In the genomic region with DNA sequence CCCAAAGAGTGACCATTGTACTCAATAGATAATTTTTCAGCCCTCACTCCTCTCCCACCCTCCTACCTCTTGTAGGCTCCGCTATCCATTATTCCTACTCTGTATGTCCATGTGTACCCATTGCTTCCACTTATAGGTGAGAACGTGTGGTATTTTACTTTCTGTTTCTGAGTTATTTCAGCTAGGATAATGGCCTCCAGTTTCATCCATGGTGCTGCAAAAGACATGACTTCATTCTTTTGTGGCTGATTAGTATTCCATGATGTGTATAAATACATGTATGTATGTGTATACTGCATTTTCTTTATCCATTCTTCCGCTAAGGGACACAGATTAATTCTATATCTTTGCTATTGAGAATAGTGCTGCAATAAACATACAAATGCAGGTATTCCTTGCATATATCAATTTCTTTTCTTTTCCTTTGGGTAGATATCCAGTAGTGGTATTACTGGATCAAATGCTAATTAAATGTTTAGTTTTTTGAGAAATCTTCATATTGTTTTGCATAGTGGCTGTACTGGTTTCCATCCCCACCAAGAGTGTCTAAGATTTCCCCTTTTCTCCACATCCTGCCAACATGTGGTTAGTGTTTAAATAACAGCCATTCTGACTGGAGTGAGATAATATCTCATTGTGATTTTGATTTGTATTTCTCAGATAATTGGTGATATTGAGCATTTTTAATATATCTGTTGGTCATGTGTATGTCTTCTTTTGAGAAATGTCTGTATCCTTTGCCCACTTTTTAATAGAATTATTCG, we compare ENCODE assay signal across 18 cellular contexts. TPM values are rescaled to one million over a fixed set of nuclear protein-coding genes. Genes with fewer than 3 reads are reported as not detected.
DNase-seq lines count a peak whose midpoint lies in the region; ATAC-seq, FAIRE-seq and TF ChIP-seq lines count a peak whose summit lies in the region.
"Had no signal": no experiment of that assay in that cellular context is flagged by ENCODE, and none has a peak within 500 bp of the region (broad histone marks: within the 10 kb centered on the region; RNA-seq: fewer than 3 reads in every experiment).

No MANE protein-coding gene starts in this region.

- H3K9me3 Mint-ChIP-seq in activated CD4-positive, alpha-beta T cell treated with anti-CD3 and anti-CD28 coated beads for 36 hours (ENCODE audit: low read depth): peaks cover 5% of the 10 kb centered on the region
- H3K9me3 Mint-ChIP-seq in activated T-cell treated with anti-CD3 and anti-CD28 coated beads, Interleukin-2, amount 50 U/mL, for 72 hours: peaks cover 0 to 5% of the 10 kb centered on the region in 2 donors
- H3K9me3 Mint-ChIP-seq: HFFc6 had no signal

- FAIRE-seq in pancreas (lab: Jason Lieb, UNC): no peak
- FAIRE-seq: D721Med had no signal

- intact Hi-C loops in activated CD4-positive, alpha-beta T cell treated with anti-CD3 and anti-CD28 coated beads for 36 hours (cut with DNase I, micrococcal nuclease): loop anchor here in 1 of 2 experiments (2.0 kb wide), 1 partner anchor 36 kb away; no protein-coding TSS in a partner anchor
- intact Hi-C loops in spleen (cut with DNase I; ENCODE audit: low total_unique reads) (no loop called here), left cardiac atrium (cut with DNase I) (no loop called here), pancreas (cut with DNase I) (no loop called here)

- no peaks in the 10 kb centered on the region for H4K20me1 ChIP-seq in Loucy (ENCODE audit: insufficient read depth, low read length, poor library complexity, severe bottlenecking)

- H3K79me2 ChIP-seq in Loucy (ENCODE audit: insufficient read depth, low read length): no peaks in the 10 kb centered on the region

- H3K4me2 ChIP-seq in Loucy (ENCODE audit: low read depth, low read length, poor library complexity, severe bottlenecking): peak overlapping the region; percentile 26
- H3K4me2 ChIP-seq: SK-N-SH had no signal

- H3F3A ChIP-seq in Loucy (ENCODE audit: low read depth): no peaks in the 10 kb centered on the region

- POLR2A ChIA-PET in activated CD4-positive, alpha-beta T cell treated with anti-CD3 and anti-CD28 coated beads for 36 hours (lab: Charles Lee): interaction anchor here (0.7 kb wide), 1 partner anchor 62 kb away, joined by 3 read pairs; no protein-coding TSS in a partner anchor

- H2AFZ ChIP-seq in Loucy (ENCODE audit: low read length): no peak overlapping the region

- H3K27ac ChIP-seq in spleen: peak overlapping the region in 5 of 8 donors; percentile 27 to 92 (median 46)
- no peak overlapping the region for H3K27ac ChIP-seq in pancreas
- H3K27ac ChIP-seq: gastrocnemius medialis, neutrophil had no signal

- CTCF ChIA-PET in activated CD4-positive, alpha-beta T cell treated with anti-CD3 and anti-CD28 coated beads for 36 hours (lab: Charles Lee): interaction anchor here (0.6 to 7.3 kb wide), 5 partner anchors 20 to 366 kb away, joined by 4 to 62 read pairs (median 33); no protein-coding TSS in a partner anchor

- H3K9me3 ChIP-seq in Loucy (ENCODE audit: insufficient read depth, low read depth, low read length) (no peaks in the 10 kb centered on the region), spleen (peaks cover 0 to 16% (median under 1%) of the 10 kb centered on the region in 8 donors), pancreas (no peaks in the 10 kb centered on the region)
- H3K9me3 ChIP-seq: gastrocnemius medialis, neutrophil, SK-N-SH had no signal

- H3K27me3 ChIP-seq in Loucy (ENCODE audit: insufficient read depth, low read length, poor library complexity, severe bottlenecking) (peaks cover 11% of the 10 kb centered on the region), spleen (replicated peaks in 1 of 7) (no peaks in the 10 kb centered on the region), pancreas (no peaks in the 10 kb centered on the region)
- H3K27me3 ChIP-seq: gastrocnemius medialis, neutrophil had no signal

- H3K36me3 ChIP-seq in Loucy (ENCODE audit: insufficient read depth, low read length): no peaks in the 10 kb centered on the region
- H3K36me3 ChIP-seq in spleen: peaks cover 0 to 25% (median 9%) of the 10 kb centered on the region in 6 donors
- H3K36me3 ChIP-seq in pancreas: no peaks in the 10 kb centered on the region
- H3K36me3 ChIP-seq: gastrocnemius medialis, neutrophil had no signal

- ATAC-seq in activated CD4-positive, alpha-beta T cell treated with anti-CD3 and anti-CD28 coated beads for 36 hours: no peak
- ATAC-seq in activated T-cell treated with anti-CD3 and anti-CD28 coated beads, Interleukin-2, amount 50 U/mL, for 72 hours (replicated peaks in 1 of 2): no peak
- ATAC-seq in left cardiac atrium (no peak), pancreas (no peak)
- ATAC-seq: gastrocnemius medialis, WTC11 had no signal

- TF ChIP-seq POLR2A in spleen (IDR thresholded peaks at IDR 0.05): no peak

- peak overlapping the region; percentile 78 for H3K4me3 Mint-ChIP-seq in activated CD4-positive, alpha-beta T cell treated with anti-CD3 and anti-CD28 coated beads for 36 hours
- peak overlapping the region; percentile 86 to 88 for H3K4me3 Mint-ChIP-seq in activated T-cell treated with anti-CD3 and anti-CD28 coated beads, Interleukin-2, amount 50 U/mL, for 72 hours
- H3K4me3 Mint-ChIP-seq: HFFc6, WTC11 had no signal

- H3K4me3 ChIP-seq in Loucy (ENCODE audit: low read length, poor library complexity, severe bottlenecking) (no peak overlapping the region), spleen (peak overlapping the region in 6 of 8 donors; percentile 6 to 71 (median 32)), pancreas (no peak overlapping the region)
- H3K4me3 ChIP-seq: gastrocnemius medialis, lung had no signal

- no peak overlapping the region for H3K9ac ChIP-seq in Loucy (ENCODE audit: low read depth, low read length, poor library complexity, severe bottlenecking)
- H3K9ac ChIP-seq: SK-N-SH had no signal

- no peak for DNase-seq in activated CD4-positive, alpha-beta T cell treated with anti-CD3 and anti-CD28 coated beads for 36 hours
- no peak for DNase-seq in activated CD4-positive, alpha-beta T cell treated with anti-CD3 and anti-CD28 coated beads for 1 hour
- DNase-seq in activated T-cell treated with anti-CD3 and anti-CD28 coated beads, Interleukin-2, amount 50 U/mL, for 72 hours: peak in 1 of 2 donors; percentile 19
- no peak for DNase-seq in spleen
- no peak for DNase-seq in left cardiac atrium
- DNase-seq in T1000 (lab: John Stamatoyannopoulos, UW): no peak
- DNase-seq in pancreas: no peak
- DNase-seq: activated effector memory CD4-positive, alpha-beta T cell treated with anti-CD3 and anti-CD28 coated beads, Interleukin-2, amount 50 U/mL, for 16 hours; gastrocnemius medialis; HFFc6; NCI-H1048; SK-N-SH had no signal

- H3K36me3 Mint-ChIP-seq in activated CD4-positive, alpha-beta T cell treated with anti-CD3 and anti-CD28 coated beads for 36 hours (ENCODE audit: low read depth): peaks cover 27% of the 10 kb centered on the region
- peaks cover 3 to 18% of the 10 kb centered on the region in 2 donors for H3K36me3 Mint-ChIP-seq in activated T-cell treated with anti-CD3 and anti-CD28 coated beads, Interleukin-2, amount 50 U/mL, for 72 hours (ENCODE audit: insufficient read depth in 2 of 2)
- H3K36me3 Mint-ChIP-seq: WTC11 had no signal

- 37 to 55% (median 39%) methylated on average over 4 of the region's 4 CpGs for WGBS in spleen, 5 donors
- WGBS in pancreas, 2 donors: 41 to 42% methylated on average over 4 of the region's 4 CpGs

- H3K4me1 ChIP-seq in Loucy (ENCODE audit: insufficient read depth, low read length, poor library complexity, severe bottlenecking) (peaks cover 19% of the 10 kb centered on the region), spleen (peaks cover 19 to 81% (median 46%) of the 10 kb centered on the region in 6 donors), pancreas (no peaks in the 10 kb centered on the region)
- H3K4me1 ChIP-seq: gastrocnemius medialis had no signal

- H3K27me3 Mint-ChIP-seq in activated CD4-positive, alpha-beta T cell treated with anti-CD3 and anti-CD28 coated beads for 36 hours: no peaks in the 10 kb centered on the region
- no peaks in the 10 kb centered on the region for H3K27me3 Mint-ChIP-seq in activated T-cell treated with anti-CD3 and anti-CD28 coated beads, Interleukin-2, amount 50 U/mL, for 72 hours (ENCODE audit: low read depth)

- TF ChIP-seq CTCF in Loucy (conservative IDR thresholded peaks at IDR 0.05; ENCODE audit: low read length) (no peak), spleen (IDR thresholded peaks at IDR 0.05 in 8 of 11, conservative IDR thresholded peaks at IDR 0.05 in 3 of 11) (no peak), pancreas (IDR thresholded peaks at IDR 0.05) (no peak)

- H3K9me2 ChIP-seq in Loucy (replicated peaks; ENCODE audit: low read depth, low read length): no peaks in the 10 kb centered on the region
- H3K9me2 ChIP-seq: SK-N-SH had no signal

- H3K4me1 Mint-ChIP-seq in activated CD4-positive, alpha-beta T cell treated with anti-CD3 and anti-CD28 coated beads for 36 hours: peaks cover 88% of the 10 kb centered on the region
- peaks cover 92% of the 10 kb centered on the region for H3K4me1 Mint-ChIP-seq in activated T-cell treated with anti-CD3 and anti-CD28 coated beads, Interleukin-2, amount 50 U/mL, for 72 hours (ENCODE audit: low read depth)
- H3K4me1 Mint-ChIP-seq: WTC11 had no signal

- H3K27ac Mint-ChIP-seq in activated CD4-positive, alpha-beta T cell treated with anti-CD3 and anti-CD28 coated beads for 36 hours: peak overlapping the region; percentile 82
- peak overlapping the region; percentile 33 for H3K27ac Mint-ChIP-seq in activated T-cell treated with anti-CD3 and anti-CD28 coated beads, Interleukin-2, amount 50 U/mL, for 72 hours
- H3K27ac Mint-ChIP-seq: HFFc6, WTC11 had no signal

RNA-seq across cellular contexts. Expression of a gene that starts 4.9 kb away (rescaled TPM):
- total RNA-seq in activated CD4-positive, alpha-beta T cell treated with anti-CD3 and anti-CD28 coated beads for 36 hours: 10 to 100 TPM in 1 of 2 experiments, 1 to 10 TPM in 1; 10.0 to 11.0 TPM
- 10 to 100 TPM in 1 of 2 donors, 1 to 10 TPM in 1; 7.6 to 19.0 TPM for total RNA-seq in activated T-cell treated with anti-CD3 and anti-CD28 coated beads, Interleukin-2, amount 50 U/mL, for 72 hours
- total RNA-seq in spleen (100 to 1,000 TPM in 1 of 7 donors, 10 to 100 TPM in 6; 32.3 to 151 (median 37.2) TPM), left cardiac atrium (under 1 TPM; 0.65 to 0.71 TPM), pancreas (under 1 TPM; 0.14 to 0.55 (median 0.36) TPM)
- polyA plus RNA-seq in spleen (10 to 100 TPM; 30.7 to 40.1 (median 38.4) TPM), pancreas (under 1 TPM in 1 of 2 donors, not detected in 1; 0.05 TPM)
- total RNA-seq: A673, gastrocnemius medialis, HFFc6, WTC11 had no signal
- polyA plus RNA-seq: SK-N-SH had no signal

Comparison
In these comparisons a context has a peak if more than half of its experiments do, and no peak if none do; other contexts are left out.
1. H3K4me3 ChIP-seq: peak in spleen (6 of 8); none in Loucy (single experiment) and pancreas (0 of 4).
2. H3K27ac ChIP-seq: peak in spleen (5 of 8); none in pancreas (0 of 4).
3. RNA of a gene that starts 4.9 kb away (total RNA-seq): 32.3 to 151 TPM in spleen, 7.6 to 19.0 TPM in activated T-cell treated with anti-CD3 and anti-CD28 coated beads, Interleukin-2, amount 50 U/mL, for 72 hours and 10.0 to 11.0 TPM in activated CD4-positive, alpha-beta T cell treated with anti-CD3 and anti-CD28 coated beads for 36 hours; 0.65 to 0.71 TPM in left cardiac atrium and 0.14 to 0.55 TPM in pancreas; every median in the first group is over 4 times any median in the second.